Comparison of ENCODE assay signal across 24 cellular contexts in the genomic region with DNA sequence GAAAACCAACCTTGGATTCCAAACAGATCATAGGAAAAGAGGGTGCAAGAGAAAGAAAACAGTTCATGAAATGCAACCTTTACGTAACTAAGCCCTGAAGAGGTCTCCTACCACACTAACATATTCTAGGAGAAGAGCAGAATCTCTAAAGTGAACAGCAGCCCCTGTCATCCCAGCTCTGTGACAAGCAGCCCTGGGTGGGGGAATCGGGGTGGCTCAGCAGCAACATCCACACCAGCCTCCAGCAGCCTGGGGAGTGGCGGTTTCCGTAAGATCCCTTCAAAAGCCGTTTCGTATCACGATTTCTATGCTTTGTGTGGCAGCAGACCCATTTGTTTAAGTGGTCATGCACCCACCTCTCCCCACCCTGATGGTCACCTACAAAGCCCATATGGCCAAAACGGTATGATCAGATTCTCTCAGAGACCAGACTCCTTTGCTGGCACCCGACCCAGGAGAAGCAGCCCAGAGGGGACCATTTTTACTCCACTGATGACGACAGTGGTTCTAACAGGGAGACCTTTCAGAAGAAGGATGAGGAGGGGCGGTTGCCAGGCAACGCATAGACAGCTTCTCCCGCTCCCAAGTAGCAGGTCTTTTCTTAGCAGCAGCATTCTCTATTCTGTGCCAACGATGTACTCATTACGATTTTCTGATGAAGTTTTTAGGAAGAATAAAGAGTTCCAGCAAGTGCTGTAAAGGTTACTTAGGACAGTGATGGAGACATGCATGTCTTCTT.
A peak's percentile ranks its signal among the peaks of the same experiment; 100 is the strongest.
DNase-seq lines count a peak whose midpoint lies in the region; ATAC-seq and TF ChIP-seq lines count a peak whose summit lies in the region.
"Had no signal": no experiment of that assay in that cellular context is flagged by ENCODE, and none has a peak within 500 bp of the region (broad histone marks: within the 10 kb centered on the region; RNA-seq: fewer than 3 reads in every experiment).

No MANE protein-coding gene starts in this region.

- no peak overlapping the region for H3K4me3 Mint-ChIP-seq in CD14-positive monocyte
- H3K4me3 Mint-ChIP-seq in endodermal cell: no peak overlapping the region
- peak overlapping the region; percentile 6 for H3K4me3 Mint-ChIP-seq in neural crest cell
- H3K4me3 Mint-ChIP-seq: B cell, HFFc6 had no signal

- H3K9me3 ChIP-seq in endodermal cell (ENCODE audit: control insufficient read depth, low read length) (peaks cover 87% of the 10 kb centered on the region), sigmoid colon (peaks cover 0 to 7% (median 4%) of the 10 kb centered on the region in 4 donors), transverse colon (peaks cover 8 to 10% of the 10 kb centered on the region in 2 donors)

- intact Hi-C loops in CD14-positive monocyte (cut with micrococcal nuclease) (no loop called here), sigmoid colon (cut with DNase I) (no loop called here), transverse colon (cut with DNase I; ENCODE audit: low total_unique reads) (no loop called here)

- H3K9me3 Mint-ChIP-seq in CD14-positive monocyte: peaks cover 4 to 20% (median 12%) of the 10 kb centered on the region in 7 donors
- peaks cover 31% of the 10 kb centered on the region for H3K9me3 Mint-ChIP-seq in endodermal cell
- H3K9me3 Mint-ChIP-seq in neural crest cell: peaks cover 15% of the 10 kb centered on the region

- H3K36me3 ChIP-seq in endodermal cell (ENCODE audit: control insufficient read depth, insufficient read depth, low read length) (no peaks in the 10 kb centered on the region), sigmoid colon (no peaks in the 10 kb centered on the region), transverse colon (no peaks in the 10 kb centered on the region)
- H3K36me3 ChIP-seq: HAP-1, MG63, SJSA1 had no signal

- no peak for ATAC-seq in GM19351 (IDR thresholded peaks at IDR 0.05; ENCODE audit: unreplicated experiment)
- ATAC-seq: Right ventricle myocardium inferior had no signal

- TF ChIP-seq EP300 in sigmoid colon (IDR thresholded peaks at IDR 0.05) (no peak), transverse colon (IDR thresholded peaks at IDR 0.05; ENCODE audit: low read depth) (no peak)

- no peak for TF ChIP-seq CTCF in CD14-positive monocyte (IDR thresholded peaks at IDR 0.05)
- TF ChIP-seq CTCF in endodermal cell (conservative IDR thresholded peaks at IDR 0.05): no peak
- no peak for TF ChIP-seq CTCF in neural crest cell (conservative IDR thresholded peaks at IDR 0.05)
- TF ChIP-seq CTCF in sigmoid colon (IDR thresholded peaks at IDR 0.05): no peak
- no peak for TF ChIP-seq CTCF in transverse colon (IDR thresholded peaks at IDR 0.05)

- DNase-seq in CD14-positive monocyte (ENCODE audit: low spot score) (peak; percentile 6), endodermal cell (peak; percentile 21), neural crest cell (ENCODE audit: low read depth, low spot score) (no peak), sigmoid colon (peak; percentile 48), midbrain (lab: John Stamatoyannopoulos, UW) (no peak), transverse colon (no peak)
- DNase-seq: Calu3, DMS79 treated with DMSO at 0.1 percent for 48 hours, GOT3, HFFc6, KBM-7, MG63, NCI-H1105 treated with DMSO at 0.1 percent for 48 hours, NCI-H146, NCI-H1930, NCI-H2107, NCI-H2227 treated with DMSO at 0.1 percent for 48 hours, NCI-H526 treated with DMSO at 0.1 percent for 48 hours, PC-9 had no signal

- TF ChIP-seq POLR2A in sigmoid colon (IDR thresholded peaks at IDR 0.05) (no peak), transverse colon (IDR thresholded peaks at IDR 0.05) (no peak)

- H3K4me1 ChIP-seq in endodermal cell (ENCODE audit: control insufficient read depth, insufficient read depth, low read length) (no peaks in the 10 kb centered on the region), sigmoid colon (no peaks in the 10 kb centered on the region), transverse colon (no peaks in the 10 kb centered on the region)
- H3K4me1 ChIP-seq: HAP-1, SJSA1 had no signal

- H3K27ac ChIP-seq in endodermal cell (ENCODE audit: low read depth, low read length) (no peak overlapping the region), sigmoid colon (no peak overlapping the region), transverse colon (no peak overlapping the region)
- H3K27ac ChIP-seq: PC-9, SJSA1 had no signal

- in situ Hi-C loops in transverse colon (cut with MboI; ENCODE audit: low pct_ligation_motif_present in 1 of 4, low pct_unique_long_range_greater_than_20kb in 1 of 4, low sequenced_read_pairs in 3 of 4): no loop called here

- H3K27me3 Mint-ChIP-seq in CD14-positive monocyte (ENCODE audit: low read depth in 3 of 3) (peaks cover 4 to 15% (median 7%) of the 10 kb centered on the region in 3 donors), endodermal cell (ENCODE audit: insufficient read depth) (peaks cover 7% of the 10 kb centered on the region), neural crest cell (ENCODE audit: low read depth) (no peaks in the 10 kb centered on the region)

- H3K4me1 Mint-ChIP-seq in CD14-positive monocyte (no peaks in the 10 kb centered on the region), endodermal cell (no peaks in the 10 kb centered on the region), neural crest cell (peaks cover 41% of the 10 kb centered on the region)
- H3K4me1 Mint-ChIP-seq: B cell had no signal

- 66 to 81% methylated on average over 10 to 15 of the region's 15 CpGs for WGBS in endodermal cell (ENCODE audit: insufficient coverage in 1 of 2, insufficient read length in 1 of 2), 2 experiments
- WGBS in sigmoid colon, 2 donors: 84 to 86% methylated on average over 15 of the region's 15 CpGs
- 70 to 80% methylated on average over 4 to 15 of the region's 15 CpGs for WGBS in transverse colon (ENCODE audit: low coverage in 1 of 2), 2 donors

- no peak overlapping the region for H3K9ac ChIP-seq in endodermal cell (ENCODE audit: extremely low read depth, low read length, poor library complexity, severe bottlenecking)

- H3K36me3 Mint-ChIP-seq in CD14-positive monocyte (no peaks in the 10 kb centered on the region), endodermal cell (ENCODE audit: low read depth) (no peaks in the 10 kb centered on the region), neural crest cell (ENCODE audit: low read depth) (peaks cover 56% of the 10 kb centered on the region)

- H3K4me3 ChIP-seq in endodermal cell (ENCODE audit: low read length) (no peak overlapping the region), sigmoid colon (no peak overlapping the region), transverse colon (no peak overlapping the region)
- H3K4me3 ChIP-seq: HAP-1, MG63, PC-9, SJSA1 had no signal

- H3K27me3 ChIP-seq in endodermal cell (ENCODE audit: control insufficient read depth, insufficient read depth, low read length, poor library complexity, severe bottlenecking) (no peaks in the 10 kb centered on the region), sigmoid colon (no peaks in the 10 kb centered on the region), transverse colon (no peaks in the 10 kb centered on the region)
- H3K27me3 ChIP-seq: MG63, SJSA1 had no signal

- H3K27ac Mint-ChIP-seq in CD14-positive monocyte (no peak overlapping the region), endodermal cell (no peak overlapping the region), neural crest cell (ENCODE audit: unreplicated experiment) (no peak overlapping the region)
- H3K27ac Mint-ChIP-seq: B cell, HFFc6 had no signal

Comparison
In these comparisons a context has a peak if more than half of its experiments do, and no peak if none do; other contexts are left out.
1. DNase-seq: peak in CD14-positive monocyte (single experiment), endodermal cell (single experiment) and sigmoid colon (single experiment); none in neural crest cell (single experiment), midbrain (single experiment) and transverse colon (single experiment).